Comparison of ENCODE assay signal across 23 cellular contexts in the genomic region with DNA sequence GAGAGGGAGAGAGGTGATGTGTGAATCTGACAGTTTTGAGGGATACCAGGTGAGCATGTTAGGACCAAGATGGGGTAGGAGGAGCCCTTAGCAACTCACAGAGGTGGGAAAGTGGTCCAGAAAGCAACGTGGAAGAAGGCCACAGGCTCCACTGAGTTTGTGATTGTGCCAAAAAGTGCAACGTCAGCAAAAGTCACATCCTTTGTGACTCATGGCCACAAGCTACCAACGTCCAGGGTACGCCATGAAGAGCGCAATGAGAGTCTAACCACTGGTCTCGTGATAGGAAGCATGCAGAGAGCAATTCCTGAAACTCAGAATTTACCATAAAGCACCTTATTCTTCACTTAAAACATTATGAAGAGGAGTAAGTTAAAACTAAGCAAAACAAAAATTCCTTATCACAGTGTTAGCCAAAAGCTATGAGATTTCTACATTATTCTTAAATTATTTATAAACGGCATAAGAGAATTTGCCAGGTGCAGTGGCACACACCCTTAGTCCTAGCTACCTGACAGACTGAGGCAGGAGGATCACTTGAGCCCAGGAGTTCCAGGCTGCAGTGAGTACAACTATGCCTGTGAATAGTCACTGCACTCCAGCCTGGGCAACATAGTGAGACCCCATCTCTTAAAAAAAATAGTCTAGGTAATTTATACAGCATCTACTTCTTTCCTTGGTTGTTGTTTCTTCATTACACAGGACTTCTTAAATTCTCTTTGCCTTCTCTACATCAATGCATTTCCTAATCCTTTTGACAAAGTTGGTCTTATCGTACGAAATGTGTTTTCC.
"Had no signal": no experiment of that assay in that cellular context is flagged by ENCODE, and none has a peak within 500 bp of the region (broad histone marks: within the 10 kb centered on the region; RNA-seq: fewer than 3 reads in every experiment).

No MANE protein-coding gene starts in this region.

- H3K4me1 ChIP-seq: sigmoid colon, stomach had no signal

- H3K4me3 Mint-ChIP-seq: activated B cell treated with CpG ODN at 0.5 μM for 24 hours; activated CD8-positive, alpha-beta T cell treated with anti-CD3 and anti-CD28 coated beads, Interleukin-2, amount 10 ng/mL, durations not matched to agents 7 days and 5 days; activated naive CD8-positive, alpha-beta T cell treated with anti-CD3 and anti-CD28 coated beads, Interleukin-2, amount 10 ng/mL, durations not matched to agents 7 days and 5 days; activated T-cell treated with anti-CD3 and anti-CD28 coated beads, Interleukin-2, amount 50 U/mL, for 24 hours; central memory CD8-positive, alpha-beta T cell; natural killer cell; stimulated activated effector memory CD8-positive, alpha-beta T cell treated with anti-CD3 and anti-CD28 coated beads, Interleukin-12 subunit alpha, Interleukin-12 subunit beta, amount 100 ng/mL, for 72 hours had no signal

- H3K27me3 ChIP-seq: body of pancreas, esophagus muscularis mucosa, neutrophil, pancreas, sigmoid colon, stomach had no signal

- H3K27me3 Mint-ChIP-seq: activated naive CD8-positive, alpha-beta T cell treated with anti-CD3 and anti-CD28 coated beads, Interleukin-2, amount 10 ng/mL, durations not matched to agents 7 days and 5 days; activated T-cell treated with anti-CD3 and anti-CD28 coated beads, Interleukin-2, amount 50 U/mL, for 24 hours; central memory CD8-positive, alpha-beta T cell had no signal

- H3K36me3 ChIP-seq: esophagus muscularis mucosa, neutrophil, pancreas, sigmoid colon, stomach, thoracic aorta had no signal

- H3K9me3 ChIP-seq: body of pancreas, esophagus muscularis mucosa, neutrophil, pancreas, sigmoid colon, stomach, thoracic aorta had no signal

- H3K9me3 Mint-ChIP-seq: activated B cell treated with CpG ODN at 0.5 μM for 24 hours; activated naive CD8-positive, alpha-beta T cell treated with anti-CD3 and anti-CD28 coated beads, Interleukin-2, amount 10 ng/mL, durations not matched to agents 7 days and 5 days; activated T-cell treated with anti-CD3 and anti-CD28 coated beads, Interleukin-2, amount 50 U/mL, for 24 hours; activated T-helper 2 cell treated with anti-CD3 and anti-CD28 coated beads, Interferon-gamma antibody, Interleukin-2, Interleukin-4, amounts not matched to agents 10 μg/mL and 5 μg/mL and 100 μg/mL, durations not matched to agents 14 hours and 24 hours and 36 hours; central memory CD8-positive, alpha-beta T cell; natural killer cell; stimulated activated effector memory CD8-positive, alpha-beta T cell treated with anti-CD3 and anti-CD28 coated beads, Interleukin-12 subunit alpha, Interleukin-12 subunit beta, amount 100 ng/mL, for 72 hours had no signal

- H3K27ac Mint-ChIP-seq: activated B cell treated with CpG ODN at 0.5 μM for 24 hours; activated CD8-positive, alpha-beta T cell treated with anti-CD3 and anti-CD28 coated beads, Interleukin-2, amount 10 ng/mL, durations not matched to agents 7 days and 5 days; activated naive CD8-positive, alpha-beta T cell treated with anti-CD3 and anti-CD28 coated beads, Interleukin-2, amount 10 ng/mL, durations not matched to agents 7 days and 5 days; activated T-cell treated with anti-CD3 and anti-CD28 coated beads, Interleukin-2, amount 50 U/mL, for 24 hours; activated T-helper 2 cell treated with anti-CD3 and anti-CD28 coated beads, Interferon-gamma antibody, Interleukin-2, Interleukin-4, amounts not matched to agents 10 μg/mL and 5 μg/mL and 100 μg/mL, durations not matched to agents 14 hours and 24 hours and 36 hours; natural killer cell; stimulated activated effector memory CD8-positive, alpha-beta T cell treated with anti-CD3 and anti-CD28 coated beads, Interleukin-12 subunit alpha, Interleukin-12 subunit beta, amount 100 ng/mL, for 72 hours had no signal

- H3K27ac ChIP-seq: body of pancreas, coronary artery, esophagus muscularis mucosa, neutrophil, pancreas, sigmoid colon, stomach, thoracic aorta had no signal

- H3K4me3 ChIP-seq: body of pancreas, coronary artery, esophagus muscularis mucosa, lung, pancreas, sigmoid colon, stomach, thoracic aorta had no signal

- H3K4me1 Mint-ChIP-seq: activated B cell treated with CpG ODN at 0.5 μM for 24 hours; activated naive CD8-positive, alpha-beta T cell treated with anti-CD3 and anti-CD28 coated beads, Interleukin-2, amount 10 ng/mL, durations not matched to agents 7 days and 5 days; central memory CD8-positive, alpha-beta T cell; stimulated activated effector memory CD8-positive, alpha-beta T cell treated with anti-CD3 and anti-CD28 coated beads, Interleukin-12 subunit alpha, Interleukin-12 subunit beta, amount 100 ng/mL, for 72 hours had no signal

- H3K36me3 Mint-ChIP-seq: activated naive CD8-positive, alpha-beta T cell treated with anti-CD3 and anti-CD28 coated beads, Interleukin-2, amount 10 ng/mL, durations not matched to agents 7 days and 5 days; natural killer cell; stimulated activated effector memory CD8-positive, alpha-beta T cell treated with anti-CD3 and anti-CD28 coated beads, Interleukin-12 subunit alpha, Interleukin-12 subunit beta, amount 100 ng/mL, for 72 hours had no signal

- ATAC-seq: activated CD8-positive, alpha-beta T cell treated with anti-CD3 and anti-CD28 coated beads, Interleukin-2, amount 10 ng/mL, durations not matched to agents 7 days and 5 days; body of pancreas; natural killer cell; stimulated activated effector memory CD8-positive, alpha-beta T cell treated with anti-CD3 and anti-CD28 coated beads, Interleukin-12 subunit alpha, Interleukin-12 subunit beta, amount 100 ng/mL, for 72 hours had no signal

- DNase-seq: activated B cell treated with CpG ODN at 0.5 μM for 24 hours; activated CD4-positive, alpha-beta T cell treated with anti-CD3 and anti-CD28 coated beads for 4 hours; activated CD8-positive, alpha-beta T cell treated with anti-CD3 and anti-CD28 coated beads, Interleukin-2, amount 10 ng/mL, durations not matched to agents 7 days and 5 days; activated naive CD4-positive, alpha-beta T cell treated with Interleukin-2 at 50 U/mL for 16 hours; activated naive CD8-positive, alpha-beta T cell treated with anti-CD3 and anti-CD28 coated beads, Interleukin-2, amount 10 ng/mL, durations not matched to agents 7 days and 5 days; activated T-cell treated with anti-CD3 and anti-CD28 coated beads, Interleukin-2, amount 50 U/mL, for 24 hours; effector CD4-positive, alpha-beta T cell; left cardiac atrium; natural killer cell; pancreas; sigmoid colon; stimulated activated CD4-positive, alpha-beta T cell treated with anti-CD3 and anti-CD28 coated beads, Interleukin-4, amount 100 ng/mL, for 24 hours; stomach; T-helper 2 cell had no signal
